10 cellular contexts compared by ENCODE assay signal in the genomic region with DNA sequence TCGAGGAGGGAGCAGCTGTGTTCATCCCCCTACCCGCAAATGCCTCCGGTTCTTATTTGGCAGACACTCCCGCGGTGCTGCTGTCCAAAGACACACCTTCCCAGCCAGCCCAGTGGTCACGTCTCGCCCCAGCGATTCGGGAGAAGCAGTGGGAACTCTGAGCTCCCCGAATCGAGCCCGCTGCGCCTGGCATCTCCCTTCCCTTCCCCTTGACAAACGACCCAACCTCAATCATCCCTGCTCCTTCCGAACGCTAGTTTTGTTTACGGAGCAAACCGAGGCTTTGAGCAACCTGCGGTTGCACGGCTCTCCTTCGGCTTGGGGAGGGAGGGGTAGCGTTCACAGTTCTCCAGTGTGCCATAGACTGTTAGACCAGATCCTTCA. TPM values are rescaled to one million over a fixed set of nuclear protein-coding genes. Genes with fewer than 3 reads are reported as not detected.
DNase-seq lines count a peak whose midpoint lies in the region; ATAC-seq and TF ChIP-seq lines count a peak whose summit lies in the region.
"Had no signal": no experiment of that assay in that cellular context is flagged by ENCODE, and none has a peak within 500 bp of the region (broad histone marks: within the 10 kb centered on the region; RNA-seq: fewer than 3 reads in every experiment).

No MANE protein-coding gene starts in this region.

- H3K4me1 ChIP-seq in neural progenitor cell, result no peaks in the 10 kb centered on the region
- H3K4me1 ChIP-seq in CD8-positive, alpha-beta T cell (ENCODE audit: insufficient read depth, low read length), result no peaks in the 10 kb centered on the region
- H3K4me1 ChIP-seq: uterus had no signal

- H3K36me3 ChIP-seq in BJ (ENCODE audit: control insufficient read depth, insufficient read depth, low read length) (no peaks in the 10 kb centered on the region), neural progenitor cell (no peaks in the 10 kb centered on the region)
- H3K36me3 ChIP-seq in CD8-positive, alpha-beta T cell (ENCODE audit: insufficient read depth, low read length), result no peaks in the 10 kb centered on the region
- H3K36me3 ChIP-seq: uterus had no signal

- no peak overlapping the region for H3K27ac ChIP-seq in neural progenitor cell
- H3K27ac ChIP-seq in CD8-positive, alpha-beta T cell (ENCODE audit: low read depth, low read length), result no peak overlapping the region
- H3K27ac ChIP-seq: uterus had no signal

- H3K79me2 ChIP-seq in neural progenitor cell (ENCODE audit: low read depth), result no peaks in the 10 kb centered on the region

- TF ChIP-seq CTCF in BJ (IDR thresholded peaks at IDR 0.05; ENCODE audit: insufficient read depth, low read depth, low read length), result no peak
- no peak for TF ChIP-seq CTCF in neural progenitor cell (IDR thresholded peaks at IDR 0.05)
- TF ChIP-seq CTCF in CD8-positive, alpha-beta T cell (IDR thresholded peaks at IDR 0.05), result no peak

- H3K27me3 ChIP-seq in BJ (ENCODE audit: control insufficient read depth, insufficient read depth, low read length), result no peaks in the 10 kb centered on the region; the same call in 1 of the 2 replicates
- peaks cover 60% of the 10 kb centered on the region for H3K27me3 ChIP-seq in neural progenitor cell
- H3K27me3 ChIP-seq in CD8-positive, alpha-beta T cell (ENCODE audit: insufficient read depth, low read length), result no peaks in the 10 kb centered on the region

- no peak overlapping the region for H3K9ac ChIP-seq in neural progenitor cell

- POLR2A ChIA-PET in BJ (lab: Charles Lee), result no interaction called here
- POLR2A ChIA-PET in CD8-positive, alpha-beta T cell (lab: Charles Lee), result no interaction called here

- peak overlapping the region; percentile 75 for H3K4me2 ChIP-seq in neural progenitor cell

- H3K27me3 Mint-ChIP-seq in neural progenitor cell (ENCODE audit: insufficient read depth, low read depth), result peaks cover 18% of the 10 kb centered on the region
- peaks cover 20% of the 10 kb centered on the region for H3K27me3 Mint-ChIP-seq in CD8-positive, alpha-beta T cell (ENCODE audit: low read depth)

- CTCF ChIA-PET in BJ (lab: Yijun Ruan, JAX), result interaction anchor here (0.5 kb wide), 1 partner anchor 224 kb away, joined by 6 read pairs; no protein-coding TSS in a partner anchor
- CTCF ChIA-PET in CD8-positive, alpha-beta T cell (lab: Charles Lee), result no interaction called here

- no peaks in the 10 kb centered on the region for H3F3A ChIP-seq in neural progenitor cell (ENCODE audit: low read depth)

- no peak for ATAC-seq in HG02885 (IDR thresholded peaks at IDR 0.05; ENCODE audit: poor library complexity, unreplicated experiment)
- ATAC-seq in CD8-positive, alpha-beta T cell, result no peak

- H3K9me3 ChIP-seq in neural progenitor cell (ENCODE audit: low read depth), result no peaks in the 10 kb centered on the region
- H3K9me3 ChIP-seq in CD8-positive, alpha-beta T cell (ENCODE audit: low read length), result no peaks in the 10 kb centered on the region
- H3K9me3 ChIP-seq: uterus had no signal

- H3K4me1 Mint-ChIP-seq in neural progenitor cell, result peaks cover 8% of the 10 kb centered on the region
- H3K4me1 Mint-ChIP-seq in CD8-positive, alpha-beta T cell (ENCODE audit: low read depth), result peaks cover 3% of the 10 kb centered on the region

- DNase-seq in BJ (ENCODE audit: low read depth), result no peak
- DNase-seq in NCI-H82 (lab: John Stamatoyannopoulos, UW), result peak; percentile 66
- peak; percentile 3 for DNase-seq in fibroblast of peridontal ligament (ENCODE audit: extremely low read depth)
- DNase-seq in neural progenitor cell (ENCODE audit: low spot score), result peak; percentile 33
- DNase-seq in CD8-positive, alpha-beta T cell, result no peak
- no peak for DNase-seq in stimulated activated CD4-positive, alpha-beta T cell treated with anti-CD3 and anti-CD28 coated beads, Interleukin-4, amount 100 ng/mL, for 24 hours
- DNase-seq in effector CD4-positive, alpha-beta T cell, result no peak
- DNase-seq: activated naive CD4-positive, alpha-beta T cell treated with Interleukin-2 at 50 U/mL for 16 hours; uterus had no signal

- H3K4me3 Mint-ChIP-seq in neural progenitor cell, result peak overlapping the region; percentile 87
- H3K4me3 Mint-ChIP-seq in CD8-positive, alpha-beta T cell, result no peak overlapping the region

- H3K27ac Mint-ChIP-seq in neural progenitor cell, result no peak overlapping the region
- no peak overlapping the region for H3K27ac Mint-ChIP-seq in CD8-positive, alpha-beta T cell

- no peaks in the 10 kb centered on the region for H4K20me1 ChIP-seq in neural progenitor cell (ENCODE audit: low read depth)

- H2AFZ ChIP-seq in neural progenitor cell (replicated peaks), result peak overlapping the region; percentile 74

- no peaks in the 10 kb centered on the region for H3K36me3 Mint-ChIP-seq in neural progenitor cell
- no peaks in the 10 kb centered on the region for H3K36me3 Mint-ChIP-seq in CD8-positive, alpha-beta T cell

- H3K4me3 ChIP-seq in BJ (ENCODE audit: low read depth, low read length), result peak overlapping the region; percentile 50
- peak overlapping the region; percentile 54 for H3K4me3 ChIP-seq in neural progenitor cell
- H3K4me3 ChIP-seq in CD8-positive, alpha-beta T cell (ENCODE audit: low read depth, low read length), result no peak overlapping the region
- H3K4me3 ChIP-seq: uterus had no signal

- peaks cover 4% of the 10 kb centered on the region for H3K9me3 Mint-ChIP-seq in neural progenitor cell
- no peaks in the 10 kb centered on the region for H3K9me3 Mint-ChIP-seq in CD8-positive, alpha-beta T cell

- intact Hi-C loops in CD8-positive, alpha-beta T cell (cut with DNase I, micrococcal nuclease), result no loop called here

RNA-seq across cellular contexts. Expression of gene FRMPD4, which starts 0.3 kb away (rescaled TPM):
- polyA plus RNA-seq in BJ (2011; rRNA removed), result 0.78 and 0.82 TPM in 2 replicates
- polyA minus RNA-seq in BJ (2011; rRNA and poly(A)+ RNA removed), result 1.3 and 1.6 TPM in 2 replicates
- total RNA-seq in neural progenitor cell (ENCODE audit: low replicate concordance), result not detected in 2 replicates
- total RNA-seq in CD8-positive, alpha-beta T cell, result not detected

Comparison
In these comparisons a context has a peak if more than half of its experiments do, and no peak if none do; other contexts are left out.
1. DNase-seq: peak in NCI-H82 (single experiment), fibroblast of peridontal ligament (single experiment) and neural progenitor cell (single experiment); none in BJ (single experiment), CD8-positive, alpha-beta T cell (0 of 7), stimulated activated CD4-positive, alpha-beta T cell treated with anti-CD3 and anti-CD28 coated beads, Interleukin-4, amount 100 ng/mL, for 24 hours (single experiment) and effector CD4-positive, alpha-beta T cell (single experiment).